In the genomic region with DNA sequence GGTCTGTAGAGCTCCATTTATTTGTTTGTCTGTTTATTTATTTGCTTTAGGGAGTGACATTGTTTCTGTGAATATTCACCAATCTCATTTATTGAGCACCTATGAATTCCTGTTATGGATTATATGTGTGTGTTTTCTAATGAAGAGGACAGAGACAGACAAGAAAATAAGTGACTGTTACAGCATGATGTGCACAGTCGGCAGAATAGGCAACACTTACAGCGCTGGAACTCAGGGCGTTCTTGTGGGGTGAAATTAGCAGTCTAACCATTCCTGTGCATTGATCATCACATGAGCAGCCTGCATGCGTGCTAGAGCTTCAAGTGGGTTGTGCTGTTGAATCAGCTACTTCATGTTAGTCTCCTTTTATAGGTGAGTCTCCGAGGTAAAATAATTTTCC, we compare ENCODE assay signal across 4 cellular contexts.
TF ChIP-seq lines count a peak whose summit lies in the region.

No MANE protein-coding gene starts in this region.

TF ChIP-seq in HepG2, 621 proteins besides CTCF, POLR2A, EP300 and RAD21:
- TF ChIP-seq MAFK (conservative IDR thresholded peaks at IDR 0.05 in 1 of 2, IDR thresholded peaks at IDR 0.05 in 1 of 2; ENCODE audit: low read length in 2 of 2) (peak; percentile 22 to 46; a peak in 1 of 4 replicates), MAFF (IDR thresholded peaks at IDR 0.05; ENCODE audit: low read depth, low read length) (0 out of 2 replicates have a peak, but pooled peaks have one; percentile 4), U2AF2 (IDR thresholded peaks at IDR 0.05; ENCODE audit: low read depth, low read length) (no peak)
- TF ChIP-seq, protein P1, sequence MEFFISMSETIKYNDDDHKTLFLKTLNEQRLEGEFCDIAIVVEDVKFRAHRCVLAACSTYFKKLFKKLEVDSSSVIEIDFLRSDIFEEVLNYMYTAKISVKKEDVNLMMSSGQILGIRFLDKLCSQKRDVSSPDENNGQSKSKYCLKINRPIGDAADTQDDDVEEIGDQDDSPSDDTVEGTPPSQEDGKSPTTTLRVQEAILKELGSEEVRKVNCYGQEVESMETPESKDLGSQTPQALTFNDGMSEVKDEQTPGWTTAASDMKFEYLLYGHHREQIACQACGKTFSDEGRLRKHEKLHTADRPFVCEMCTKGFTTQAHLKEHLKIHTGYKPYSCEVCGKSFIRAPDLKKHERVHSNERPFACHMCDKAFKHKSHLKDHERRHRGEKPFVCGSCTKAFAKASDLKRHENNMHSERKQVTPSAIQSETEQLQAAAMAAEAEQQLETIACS (CRISPR knock-in tag; IDR thresholded peaks at IDR 0.05), result no peak

TF ChIP-seq in A549, 52 proteins besides CTCF, POLR2A, EP300 and RAD21:
- TF ChIP-seq, protein P2, sequence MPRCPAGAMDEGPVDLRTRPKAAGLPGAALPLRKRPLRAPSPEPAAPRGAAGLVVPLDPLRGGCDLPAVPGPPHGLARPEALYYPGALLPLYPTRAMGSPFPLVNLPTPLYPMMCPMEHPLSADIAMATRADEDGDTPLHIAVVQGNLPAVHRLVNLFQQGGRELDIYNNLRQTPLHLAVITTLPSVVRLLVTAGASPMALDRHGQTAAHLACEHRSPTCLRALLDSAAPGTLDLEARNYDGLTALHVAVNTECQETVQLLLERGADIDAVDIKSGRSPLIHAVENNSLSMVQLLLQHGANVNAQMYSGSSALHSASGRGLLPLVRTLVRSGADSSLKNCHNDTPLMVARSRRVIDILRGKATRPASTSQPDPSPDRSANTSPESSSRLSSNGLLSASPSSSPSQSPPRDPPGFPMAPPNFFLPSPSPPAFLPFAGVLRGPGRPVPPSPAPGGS (IDR thresholded peaks at IDR 0.05), result no peak
- TF ChIP-seq ZC3H11A (IDR thresholded peaks at IDR 0.05) (no peak), MAFK (IDR thresholded peaks at IDR 0.05; ENCODE audit: partially characterized antibody) (peak; percentile 71)

TF ChIP-seq in IMR-90, 13 proteins besides CTCF, POLR2A, EP300 and RAD21:
- TF ChIP-seq MAFK (IDR thresholded peaks at IDR 0.05; ENCODE audit: low read depth, low read length), result peak; percentile 78
- no peak for TF ChIP-seq MAZ (IDR thresholded peaks at IDR 0.05; ENCODE audit: borderline replicate concordance, low read depth, low read length)
TF ChIP-seq in IMR-90: peak in this region for 1.

TF ChIP-seq in H1, 55 proteins besides CTCF, POLR2A, EP300 and RAD21:
- TF ChIP-seq MAFK (IDR thresholded peaks at IDR 0.05; ENCODE audit: low read depth, low read length) (0 out of 2 replicates have a peak, but pooled peaks have one; percentile 15), KDM4A (IDR thresholded peaks at IDR 0.05; ENCODE audit: low read depth, low read length, severe bottlenecking) (no peak)
